21 cellular contexts compared by ENCODE assay signal in genomic region chr6:139638179-139638872, GRCh38.
"Had no signal": no experiment of that assay in that cellular context is flagged by ENCODE, and none has a peak within 500 bp of the region (broad histone marks: within the 10 kb centered on the region; RNA-seq: fewer than 3 reads in every experiment).

No MANE protein-coding gene starts in this region.

- H3K4me1 ChIP-seq: ascending aorta, gastrocnemius medialis, pancreas, tibial nerve had no signal

- H3K27me3 ChIP-seq: ascending aorta, gastrocnemius medialis, pancreas, spleen, tibial nerve had no signal

- H3K27ac ChIP-seq: ascending aorta, epithelial cell of prostate, gastrocnemius medialis, pancreas, spleen, tibial nerve had no signal

- H3K4me3 ChIP-seq: ascending aorta, gastrocnemius medialis, pancreas, spleen, tibial nerve had no signal

- DNase-seq: activated CD4-positive, alpha-beta T cell treated with anti-CD3 and anti-CD28 coated beads for 36 hours; activated CD4-positive, alpha-beta T cell treated with anti-CD3 and anti-CD28 coated beads, Interleukin-2, amount 50 U/mL, for 4 hours; activated CD4-positive, CD25-positive, alpha-beta regulatory T cell; activated CD8-positive, alpha-beta memory T cell treated with anti-CD3 and anti-CD28 coated beads for 24 hours; activated gamma-delta T cell; activated naive CD4-positive, alpha-beta T cell treated with anti-CD3 and anti-CD28 coated beads, Interleukin-2, amount 10 ng/mL, durations not matched to agents 7 days and 5 days; activated naive CD8-positive, alpha-beta T cell treated with anti-CD3 and anti-CD28 coated beads, Interleukin-2, amount 10 ng/mL, durations not matched to agents 7 days and 5 days; cortex of kidney; gastrocnemius medialis; glutamatergic neuron; islet precursor cell; left ventricle myocardium superior; nucleus accumbens; pancreas; spleen; stimulated activated naive CD4-positive, alpha-beta T cell treated with Interleukin-2 at 50 U/mL for 16 hours; SW 1271; T1000 had no signal

- FAIRE-seq: pancreas had no signal

- H3K9me3 ChIP-seq: ascending aorta, gastrocnemius medialis, pancreas, spleen, tibial nerve had no signal

- ATAC-seq: activated CD4-positive, alpha-beta T cell treated with anti-CD3 and anti-CD28 coated beads for 36 hours; gastrocnemius medialis; left ventricle myocardium superior; pancreas had no signal

- H3K36me3 ChIP-seq: ascending aorta, gastrocnemius medialis, pancreas, spleen, tibial nerve had no signal
